ENCODE assay signal across 8 cellular contexts in the genomic region with DNA sequence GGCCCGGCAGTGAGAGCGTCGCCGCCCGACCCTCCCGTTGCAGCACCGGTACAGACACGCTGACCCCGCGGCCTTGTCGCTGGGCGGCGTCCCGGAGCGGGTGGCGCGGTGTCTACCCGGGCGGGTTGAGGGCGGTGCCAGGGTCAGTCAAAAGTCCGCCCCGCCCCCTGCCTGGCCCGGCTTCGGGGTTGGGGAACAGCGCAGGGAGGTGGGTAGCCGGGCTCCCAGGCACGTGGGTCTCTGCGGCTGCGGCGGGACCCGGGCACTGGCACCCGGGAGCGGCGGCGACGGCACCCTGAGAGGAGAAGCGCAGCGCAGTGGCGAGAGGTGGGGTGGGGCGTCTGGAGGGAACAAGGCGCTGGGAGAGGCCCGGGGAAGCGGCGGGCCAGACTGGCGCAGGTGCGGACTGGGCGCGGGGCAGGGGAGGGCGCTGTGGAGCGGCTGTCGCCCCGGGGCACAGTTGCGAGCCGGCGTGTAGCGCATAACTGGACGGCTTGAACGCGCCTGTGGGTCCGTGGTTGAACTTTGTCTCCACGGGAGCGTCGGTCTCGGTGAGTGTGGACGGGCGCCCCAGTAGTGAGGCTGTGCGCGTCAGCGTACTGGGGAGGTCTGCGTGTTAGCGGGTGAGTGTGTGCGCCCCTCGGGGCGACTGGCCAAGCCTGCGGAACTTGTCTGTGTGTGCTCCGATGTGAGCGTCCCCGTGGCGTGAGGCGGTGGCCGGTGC. TPM values are rescaled to one million over a fixed set of nuclear protein-coding genes. Genes with fewer than 3 reads are reported as not detected.
DNase-seq lines count a peak whose midpoint lies in the region; FAIRE-seq and TF ChIP-seq lines count a peak whose summit lies in the region.

A gene (plus strand): TSS at position 176 of the 724 bp plus-strand sequence. CDS start 15,879 bp downstream, outside the sequence.

- peak within 1 kb of the TSS; percentile 84 for H2AFZ ChIP-seq in keratinocyte (ENCODE audit: control insufficient read depth, low read length)

- no peaks in the 10 kb centered on the region for H3K9me1 ChIP-seq in keratinocyte (ENCODE audit: control insufficient read depth, extremely low read depth, insufficient read depth, low read length)

- no peak within 1 kb of the TSS for H3K27ac ChIP-seq in keratinocyte (ENCODE audit: control insufficient read depth, insufficient read depth, low read length)

- H3K4me1 ChIP-seq in keratinocyte (ENCODE audit: control insufficient read depth, extremely low read depth, insufficient read depth, low read length) = peaks cover 28% of the 10 kb centered on the region

- no peaks in the 10 kb centered on the region for H3K36me3 ChIP-seq in keratinocyte (ENCODE audit: control insufficient read depth in 2 of 2, extremely low read depth in 1 of 2, insufficient read depth in 2 of 2, low read length in 2 of 2)

- no peaks in the 10 kb centered on the region for H4K20me1 ChIP-seq in keratinocyte (ENCODE audit: control insufficient read depth, extremely low read depth, insufficient read depth, low read length)

- dilution Hi-C loops in keratinocyte (cut with MboI; ENCODE audit: extremely low pct_ligation_motif_present, low sequenced_read_pairs) = no loop called here

- no peaks in the 10 kb centered on the region for H3K9me3 ChIP-seq in keratinocyte (ENCODE audit: control insufficient read depth, low read depth, low read length)

- DNase-seq in AG10803 (ENCODE audit: low read depth) = peak; percentile 16
- peak; percentile 72 for DNase-seq in GM20000 (ENCODE audit: low spot score)
- DNase-seq in RKO (ENCODE audit: low spot score) = peak; percentile 64
- no peak for DNase-seq in keratinocyte (ENCODE audit: low read depth, low spot score)
- DNase-seq in stimulated activated CD4-positive, alpha-beta T cell treated with anti-CD3 and anti-CD28 coated beads, Interleukin-12 subunit alpha, Interleukin-12 subunit beta, amount 100 ng/mL, for 48 hours (ENCODE audit: low read depth in 2 of 3, low spot score in 1 of 3) = peak; percentile 20 to 35 (median 32)
- no peak for DNase-seq in NCI-H1092 (lab: John Stamatoyannopoulos, UW)
- DNase-seq in T-helper 9 cell = no peak

- H3K79me2 ChIP-seq in keratinocyte (ENCODE audit: control insufficient read depth, insufficient read depth, low read length) = no peaks in the 10 kb centered on the region

- peak within 1 kb of the TSS; percentile 42 for H3K4me3 ChIP-seq in AG10803 (ENCODE audit: low read length)
- peak within 1 kb of the TSS; percentile 41 to 59 (median 58) for H3K4me3 ChIP-seq in keratinocyte (ENCODE audit: control insufficient read depth in 2 of 3, extremely low read depth in 1 of 3, insufficient read depth in 2 of 3, low read depth in 1 of 3, low read length in 3 of 3)

- peak within 1 kb of the TSS in 1 of 5 experiments; percentile 47 for H3K27ac Mint-ChIP-seq in brain

- H3K4me1 Mint-ChIP-seq in brain = peaks cover 18% of the 10 kb centered on the region

- peak within 1 kb of the TSS; percentile 83 for H3K4me2 ChIP-seq in keratinocyte (ENCODE audit: control insufficient read depth, extremely low read depth, insufficient read depth, low read depth, low read length)

- H3K27me3 ChIP-seq in keratinocyte (ENCODE audit: control insufficient read depth, extremely low read depth, insufficient read depth, low read length) = no peaks in the 10 kb centered on the region

- H3K9me3 Mint-ChIP-seq in brain = no peaks in the 10 kb centered on the region

- H3K4me3 Mint-ChIP-seq in brain = peak within 1 kb of the TSS; percentile 74 to 84 (median 79)

- TF ChIP-seq CTCF in AG10803 (conservative IDR thresholded peaks at IDR 0.05; ENCODE audit: low read length) = peak; percentile 35
- TF ChIP-seq CTCF in GM20000 (IDR thresholded peaks at IDR 0.05; ENCODE audit: extremely low read depth, missing control alignments) = peak; percentile 41
- peak; percentile 49 to 69 for TF ChIP-seq CTCF in brain (conservative IDR thresholded peaks at IDR 0.05)
- peak; percentile 44 to 83 (median 78) for TF ChIP-seq CTCF in keratinocyte (optimal IDR thresholded peaks at IDR 0.05 in 1 of 3, IDR thresholded peaks at IDR 0.05 in 1 of 3, conservative IDR thresholded peaks at IDR 0.05 in 1 of 3; ENCODE audit: extremely low read depth in 1 of 3, insufficient read depth in 2 of 3, low read length in 3 of 3)

- H3K27me3 Mint-ChIP-seq in brain = peaks cover 40% of the 10 kb centered on the region

- FAIRE-seq in keratinocyte (lab: Jason Lieb, UNC) = no peak

- H3K36me3 Mint-ChIP-seq in brain = no peaks in the 10 kb centered on the region

- H3K9ac ChIP-seq in keratinocyte (ENCODE audit: control insufficient read depth, extremely low read depth, insufficient read depth, low read length) = peak within 1 kb of the TSS; percentile 60

RNA-seq across cellular contexts. Expression of the gene that starts here (rescaled TPM):
- polyA plus RNA-seq in brain (ENCODE audit: insufficient read depth, low read depth, low replicate concordance) = 0.25 TPM
- polyA plus RNA-seq in keratinocyte = 3.9 to 6.9 TPM (median 5.1 TPM) in 3 replicates
- 1.7 TPM for polyA plus RNA-seq in keratinocyte (2011; ENCODE audit: low read depth)
- 2.4 and 2.8 TPM in 2 replicates for polyA plus RNA-seq in keratinocyte (2011; cell fraction: cytosol; rRNA removed)
- polyA plus RNA-seq in keratinocyte (2011; cell fraction: nucleus; rRNA removed) = 3.9 and 4.0 TPM in 2 replicates
- polyA plus RNA-seq in keratinocyte (2012; ENCODE audit: low replicate concordance) = 2.1 and 7.0 TPM in 2 replicates
- polyA minus RNA-seq in keratinocyte = 4.4 to 18.0 TPM (median 7.1 TPM) in 3 replicates
- 2.3 TPM for polyA minus RNA-seq in keratinocyte (2011; cell fraction: cytosol; rRNA and poly(A)+ RNA removed)
- 3.8 and 3.9 TPM in 2 replicates for polyA minus RNA-seq in keratinocyte (2011; cell fraction: nucleus; rRNA and poly(A)+ RNA removed)

Comparison
In these comparisons a context has a peak if more than half of its experiments do, and no peak if none do; other contexts are left out.
1. DNase-seq: peak in AG10803 (single experiment), GM20000 (single experiment), RKO (single experiment) and stimulated activated CD4-positive, alpha-beta T cell treated with anti-CD3 and anti-CD28 coated beads, Interleukin-12 subunit alpha, Interleukin-12 subunit beta, amount 100 ng/mL, for 48 hours (3 of 3); none in keratinocyte (single experiment), NCI-H1092 (single experiment) and T-helper 9 cell (single experiment).
2. Peak in every context shown above with its lines, with median percentiles within 50 percentile points of each other: CTCF ChIP-seq.